Comparison of ENCODE assay signal across 8 cellular contexts in the genomic region with DNA sequence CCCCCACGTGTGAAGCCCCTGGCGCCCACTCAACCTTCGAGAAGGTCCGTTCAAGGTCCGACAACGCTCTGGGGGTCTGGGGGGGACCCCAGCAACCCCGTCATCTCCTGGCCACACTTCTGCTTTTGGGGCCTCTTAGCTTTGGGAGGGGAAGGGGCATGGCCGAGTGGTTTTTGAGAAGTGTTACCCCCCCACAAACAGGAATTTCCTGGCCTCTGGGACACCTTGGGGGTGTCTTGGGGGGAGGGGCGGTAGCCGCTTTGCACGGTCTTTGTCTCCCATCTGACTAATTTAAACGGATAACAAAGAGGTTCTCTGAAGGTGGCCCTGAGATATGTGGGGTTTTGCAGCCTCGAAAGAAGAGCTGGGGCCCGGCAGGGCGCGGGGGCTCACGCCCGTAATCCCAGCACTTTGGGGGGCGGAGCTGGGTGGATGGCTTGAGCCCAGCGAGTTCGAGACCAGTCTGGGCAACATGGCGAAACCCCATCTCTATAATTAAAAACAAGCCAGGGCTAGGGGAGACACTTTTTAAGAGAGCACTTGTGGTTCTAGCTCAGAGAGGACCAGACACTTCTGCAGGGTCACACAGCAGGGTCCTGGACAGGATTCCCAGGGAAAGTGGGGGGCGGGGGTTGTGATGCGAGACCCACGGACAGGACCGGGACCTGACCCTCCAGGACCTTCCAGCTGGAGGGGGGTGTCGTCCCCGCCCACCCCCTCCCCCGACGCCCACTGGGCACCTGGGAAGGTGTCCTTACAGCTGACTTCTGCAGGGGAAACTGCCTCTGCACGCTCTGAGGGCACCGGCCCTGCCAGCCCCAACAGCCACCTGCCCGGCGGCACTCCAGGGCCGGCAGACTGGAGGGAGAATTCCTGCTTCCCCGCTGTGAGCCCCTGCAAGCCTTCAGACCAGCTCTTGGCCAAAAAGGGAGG. TPM values are rescaled to one million over a fixed set of nuclear protein-coding genes. Genes with fewer than 3 reads are reported as not detected.
DNase-seq lines count a peak whose midpoint lies in the region; ATAC-seq and TF ChIP-seq lines count a peak whose summit lies in the region.

No MANE protein-coding gene starts in this region.

- no peak for TF ChIP-seq CTCF in BE2C (IDR thresholded peaks at IDR 0.05; ENCODE audit: low read depth, low read length)
- TF ChIP-seq CTCF in HEK293 (tag by site-specific recombination; IDR thresholded peaks at IDR 0.05) = no peak
- TF ChIP-seq CTCF in fibroblast of mammary gland (conservative IDR thresholded peaks at IDR 0.05; ENCODE audit: control insufficient read depth, insufficient read depth, low read depth, low read length) = no peak
- TF ChIP-seq CTCF in omental fat pad (IDR thresholded peaks at IDR 0.05) = no peak

- intact Hi-C loops in head of caudate nucleus (cut with DNase I) = no loop called here

- peak overlapping the region; percentile 47; the same call in 1 of the 2 replicates for H3K27ac ChIP-seq in HEK293 (ENCODE audit: extremely low read depth, low read depth, low read length)

- H3K9me3 ChIP-seq in BE2C = no peaks in the 10 kb centered on the region
- no peaks in the 10 kb centered on the region for H3K9me3 ChIP-seq in HEK293 (ENCODE audit: control insufficient read depth, insufficient read depth, low read depth, low read length)

- no peak for DNase-seq in BE2C
- DNase-seq in activated CD4-positive, alpha-beta T cell treated with anti-CD3 and anti-CD28 coated beads, Interleukin-2, amount 50 U/mL, for 48 hours = peak; percentile 36 to 55
- DNase-seq in fibroblast of mammary gland (ENCODE audit: low read depth) = no peak
- no peak for DNase-seq in omental fat pad (ENCODE audit: low spot score)
- no peak for DNase-seq in head of caudate nucleus

- ATAC-seq in omental fat pad (ENCODE audit: low FRiP score) = peak; percentile 7
- no peak for ATAC-seq in HG03571 (IDR thresholded peaks at IDR 0.05; ENCODE audit: unreplicated experiment)
- no peak for ATAC-seq in HG03442 (IDR thresholded peaks at IDR 0.05; ENCODE audit: unreplicated experiment)

- H3K36me3 ChIP-seq in BE2C = no peaks in the 10 kb centered on the region; the same call in 1 of the 2 replicates
- H3K36me3 ChIP-seq in HEK293 (ENCODE audit: control insufficient read depth in 2 of 2, insufficient read depth in 1 of 2, low read length in 2 of 2) = peaks cover 0 to 2% of the 10 kb centered on the region in 2 experiments; a peak in 1 of 3 replicates

- H3K27me3 ChIP-seq in BE2C = no peaks in the 10 kb centered on the region; the same call in 1 of the 2 replicates

- H3K4me1 ChIP-seq in BE2C (no peaks in the 10 kb centered on the region), HEK293 (ENCODE audit: control insufficient read depth, insufficient read depth, low read length) (peaks cover 5% of the 10 kb centered on the region; the same call in 1 of the 2 replicates)

- CTCF ChIA-PET in HEK293 (lab: Yijun Ruan, JAX) = interaction anchor here (0.6 to 2.6 kb wide), 3 partner anchors 37 to 376 kb away, joined by 3 to 11 read pairs (median 3); no protein-coding TSS in a partner anchor

- H3K4me3 ChIP-seq in BE2C (ENCODE audit: low read depth, low read length) = peak overlapping the region; percentile 59
- peak overlapping the region; percentile 55 for H3K4me3 ChIP-seq in HEK293 (ENCODE audit: low read depth, low read length)
- peak overlapping the region; percentile 94 for H3K4me3 ChIP-seq in fibroblast of mammary gland (ENCODE audit: control insufficient read depth, low read depth, low read length)

- POLR2A ChIA-PET in HEK293 (lab: Yijun Ruan, JAX) = interaction anchor here (0.6 to 6.2 kb wide), 11 partner anchors 11 to 386 kb away, joined by 3 to 60 read pairs (median 5); a partner anchor contains a TSS

TF ChIP-seq in HEK293, 187 proteins besides CTCF, POLR2A, EP300 and RAD21 (continues in another document):
- TF ChIP-seq, protein P1, sequence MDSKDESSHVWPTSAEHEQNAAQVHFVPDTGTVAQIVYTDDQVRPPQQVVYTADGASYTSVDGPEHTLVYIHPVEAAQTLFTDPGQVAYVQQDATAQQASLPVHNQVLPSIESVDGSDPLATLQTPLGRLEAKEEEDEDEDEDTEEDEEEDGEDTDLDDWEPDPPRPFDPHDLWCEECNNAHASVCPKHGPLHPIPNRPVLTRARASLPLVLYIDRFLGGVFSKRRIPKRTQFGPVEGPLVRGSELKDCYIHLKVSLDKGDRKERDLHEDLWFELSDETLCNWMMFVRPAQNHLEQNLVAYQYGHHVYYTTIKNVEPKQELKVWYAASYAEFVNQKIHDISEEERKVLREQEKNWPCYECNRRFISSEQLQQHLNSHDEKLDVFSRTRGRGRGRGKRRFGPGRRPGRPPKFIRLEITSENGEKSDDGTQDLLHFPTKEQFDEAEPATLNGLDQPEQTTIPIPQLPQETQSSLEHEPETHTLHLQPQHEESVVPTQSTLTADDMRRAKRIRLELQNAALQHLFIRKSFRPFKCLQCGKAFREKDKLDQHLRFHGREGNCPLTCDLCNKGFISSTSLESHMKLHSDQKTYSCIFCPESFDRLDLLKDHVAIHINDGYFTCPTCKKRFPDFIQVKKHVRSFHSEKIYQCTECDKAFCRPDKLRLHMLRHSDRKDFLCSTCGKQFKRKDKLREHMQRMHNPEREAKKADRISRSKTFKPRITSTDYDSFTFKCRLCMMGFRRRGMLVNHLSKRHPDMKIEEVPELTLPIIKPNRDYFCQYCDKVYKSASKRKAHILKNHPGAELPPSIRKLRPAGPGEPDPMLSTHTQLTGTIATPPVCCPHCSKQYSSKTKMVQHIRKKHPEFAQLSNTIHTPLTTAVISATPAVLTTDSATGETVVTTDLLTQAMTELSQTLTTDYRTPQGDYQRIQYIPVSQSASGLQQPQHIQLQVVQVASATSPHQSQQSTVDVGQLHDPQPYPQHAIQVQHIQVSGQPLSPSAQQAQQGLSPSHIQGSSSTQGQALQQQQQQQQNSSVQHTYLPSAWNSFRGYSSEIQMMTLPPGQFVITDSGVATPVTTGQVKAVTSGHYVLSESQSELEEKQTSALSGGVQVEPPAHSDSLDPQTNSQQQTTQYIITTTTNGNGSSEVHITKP (tag by site-specific recombination; IDR thresholded peaks at IDR 0.05) = no peak
- TF ChIP-seq GLIS1 (tag by site-specific recombination; IDR thresholded peaks at IDR 0.05) = 0 out of 2 replicates have a peak, but pooled peaks have one; percentile 39
- TF ChIP-seq KLF1 (tag by site-specific recombination; IDR thresholded peaks at IDR 0.05) = peak; percentile 73
- peak; percentile 68 for TF ChIP-seq ZNF664 (tag by site-specific recombination; IDR thresholded peaks at IDR 0.05)
- no peak for TF ChIP-seq ZFP69B (tag by site-specific recombination; IDR thresholded peaks at IDR 0.05)
- peak; percentile 79 for TF ChIP-seq ZBTB7A (tag by site-specific recombination; IDR thresholded peaks at IDR 0.05; ENCODE audit: low read depth)
- peak; percentile 16; the same call in 1 of the 2 replicates for TF ChIP-seq SP3 (tag by site-specific recombination; IDR thresholded peaks at IDR 0.05)
- TF ChIP-seq ZFP3 (tag by site-specific recombination; IDR thresholded peaks at IDR 0.05; ENCODE audit: low read depth) = peak; percentile 34; the same call in 1 of the 2 replicates
- TF ChIP-seq SP7 (tag by site-specific recombination; IDR thresholded peaks at IDR 0.05) = 0 out of 2 replicates have a peak, but pooled peaks have one; percentile 15
- TF ChIP-seq, protein P2, sequence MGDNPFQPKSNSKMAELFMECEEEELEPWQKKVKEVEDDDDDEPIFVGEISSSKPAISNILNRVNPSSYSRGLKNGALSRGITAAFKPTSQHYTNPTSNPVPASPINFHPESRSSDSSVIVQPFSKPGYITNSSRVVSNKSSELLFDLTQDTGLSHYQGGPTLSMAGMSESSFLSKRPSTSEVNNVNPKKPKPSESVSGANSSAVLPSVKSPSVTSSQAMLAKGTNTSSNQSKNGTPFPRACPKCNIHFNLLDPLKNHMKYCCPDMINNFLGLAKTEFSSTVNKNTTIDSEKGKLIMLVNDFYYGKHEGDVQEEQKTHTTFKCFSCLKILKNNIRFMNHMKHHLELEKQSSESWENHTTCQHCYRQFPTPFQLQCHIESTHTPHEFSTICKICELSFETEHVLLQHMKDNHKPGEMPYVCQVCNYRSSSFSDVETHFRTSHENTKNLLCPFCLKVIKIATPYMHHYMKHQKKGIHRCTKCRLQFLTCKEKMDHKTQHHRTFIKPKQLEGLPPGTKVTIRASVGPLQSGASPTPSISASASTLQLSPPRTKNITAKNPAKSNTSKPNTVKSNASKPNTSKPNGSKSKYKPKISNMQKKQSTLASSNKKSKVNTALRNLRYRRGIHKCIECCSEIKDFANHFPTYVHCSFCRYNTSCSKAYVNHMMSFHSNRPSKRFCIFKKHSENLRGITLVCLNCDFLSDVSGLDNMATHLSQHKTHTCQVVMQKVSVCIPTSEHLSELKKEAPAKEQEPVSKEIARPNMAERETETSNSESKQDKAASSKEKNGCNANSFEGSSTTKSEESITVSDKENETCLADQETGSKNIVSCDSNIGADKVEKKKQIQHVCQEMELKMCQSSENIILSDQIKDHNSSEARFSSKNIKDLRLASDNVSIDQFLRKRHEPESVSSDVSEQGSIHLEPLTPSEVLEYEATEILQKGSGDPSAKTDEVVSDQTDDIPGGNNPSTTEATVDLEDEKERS (tag by site-specific recombination; IDR thresholded peaks at IDR 0.05) = 0 out of 2 replicates have a peak, but pooled peaks have one; percentile 33

RNA-seq across cellular contexts. Expression of a gene that starts 0.9 kb away (rescaled TPM):
- polyA plus RNA-seq in BE2C (2012; ENCODE audit: insufficient read depth, insufficient read length, low read depth) = 3.0 TPM
- total RNA-seq in omental fat pad = 10 to 100 TPM; 39.6 to 75.4 (median 60.8) TPM

RNA-seq across cellular contexts. Expression of a gene that starts 6.0 kb away (rescaled TPM):
- not detected for polyA plus RNA-seq in BE2C (2012; ENCODE audit: insufficient read depth, insufficient read length, low read depth)
- not detected for total RNA-seq in omental fat pad

RNA-seq across cellular contexts. Expression of a gene that starts 6.4 kb away (rescaled TPM):
- polyA plus RNA-seq in BE2C (2012; ENCODE audit: insufficient read depth, insufficient read length, low read depth) = 687 TPM
- total RNA-seq in omental fat pad = 100 to 1,000 TPM; 112 to 164 (median 161) TPM

RNA-seq across cellular contexts. Expression of a gene that starts 12.6 kb away (rescaled TPM):
- polyA plus RNA-seq in BE2C (2012; ENCODE audit: insufficient read depth, insufficient read length, low read depth) = 16.4 TPM
- total RNA-seq in omental fat pad = 10 to 100 TPM; 10.3 to 29.8 (median 15.9) TPM

RNA-seq across cellular contexts. Expression of a gene that starts 27.1 kb away (rescaled TPM):
- 0.26 TPM for polyA plus RNA-seq in BE2C (2012; ENCODE audit: insufficient read depth, insufficient read length, low read depth)
- total RNA-seq in omental fat pad = under 1 TPM in 1 of 4 donors, not detected in 3; 0.24 TPM

Comparison
In these comparisons a context has a peak if more than half of its experiments do, and no peak if none do; other contexts are left out.
1. DNase-seq: peak in activated CD4-positive, alpha-beta T cell treated with anti-CD3 and anti-CD28 coated beads, Interleukin-2, amount 50 U/mL, for 48 hours (2 of 2); none in BE2C (single experiment), fibroblast of mammary gland (single experiment), omental fat pad (single experiment) and head of caudate nucleus (0 of 42).
2. Peak in every context shown above with its lines, with median percentiles within 50 percentile points of each other: H3K4me3 ChIP-seq.